In genomic region chr17:39636587-39636926, GRCh38 we compare ENCODE assay signal across 9 cellular contexts. TPM values are rescaled to one million over a fixed set of nuclear protein-coding genes. Genes with fewer than 3 reads are reported as not detected.
A peak's percentile ranks its signal among the peaks of the same experiment; 100 is the strongest.
DNase-seq lines count a peak whose midpoint lies in the region; ATAC-seq and TF ChIP-seq lines count a peak whose summit lies in the region.
"Had no signal": no experiment of that assay in that cellular context is flagged by ENCODE, and none has a peak within 500 bp of the region (broad histone marks: within the 10 kb centered on the region; RNA-seq: fewer than 3 reads in every experiment).

No MANE protein-coding gene starts in this region.

- H3K4me3 ChIP-seq in ascending aorta = peak overlapping the region; percentile 68 to 84
- peak overlapping the region; percentile 39 for H3K4me3 ChIP-seq in lung
- peak overlapping the region; percentile 81 to 97 for H3K4me3 ChIP-seq in vagina

- H3K9me3 ChIP-seq in ascending aorta (no peaks in the 10 kb centered on the region), lung (ENCODE audit: control insufficient read depth in 2 of 2, insufficient read depth in 1 of 2, low read length in 1 of 2) (no peaks in the 10 kb centered on the region), vagina (no peaks in the 10 kb centered on the region)

- DNase-seq in GM13977 (ENCODE audit: low spot score) (peak; percentile 60), ascending aorta (ENCODE audit: low spot score in 2 of 2) (no peak), lung (ENCODE audit: low spot score) (no peak), vagina (ENCODE audit: extremely low spot score in 2 of 2) (no peak), NCI-H2081 (lab: John Stamatoyannopoulos, UW) (no peak), GM13976 (ENCODE audit: low spot score) (no peak)
- DNase-seq in activated CD8-positive, alpha-beta memory T cell treated with anti-CD3 and anti-CD28 coated beads, Interleukin-2, amount 50 U/mL, for 4 hours = no peak

- H3K36me3 ChIP-seq in ascending aorta = no peaks in the 10 kb centered on the region
- H3K36me3 ChIP-seq in lung (ENCODE audit: control insufficient read depth in 2 of 2, insufficient read depth in 2 of 2, low read length in 2 of 2) = no peaks in the 10 kb centered on the region
- no peaks in the 10 kb centered on the region for H3K36me3 ChIP-seq in vagina

- H3K27ac ChIP-seq in ascending aorta (peak overlapping the region; percentile 83 to 89), lung (ENCODE audit: low read depth in 1 of 2, low read length in 1 of 2) (peak overlapping the region; percentile 93 to 97), vagina (peak overlapping the region; percentile 92)

- TF ChIP-seq POLR2A in vagina (IDR thresholded peaks at IDR 0.05) = no peak

- 18 to 23% methylated on average over 6 of the region's 6 CpGs for WGBS in lung, 2 donors

- peaks cover 11 to 27% of the 10 kb centered on the region in 2 donors for H3K4me1 ChIP-seq in ascending aorta
- peaks cover 15 to 30% of the 10 kb centered on the region in 2 donors for H3K4me1 ChIP-seq in lung (ENCODE audit: control insufficient read depth in 2 of 2, insufficient read depth in 2 of 2, low read length in 2 of 2)
- H3K4me1 ChIP-seq in vagina = peaks cover 56% of the 10 kb centered on the region

- in situ Hi-C loops in GM13977 (cut with MboI; ENCODE audit: low pct_unique_long_range_greater_than_20kb, low sequenced_read_pairs, unreplicated experiment) (loop anchor here (10.0 kb wide), 1 partner anchor 338 kb away; no protein-coding TSS in a partner anchor), GM13976 (cut with MboI; ENCODE audit: low sequenced_read_pairs, unreplicated experiment) (loop anchor here (10.0 kb wide), 1 partner anchor 108 kb away; no protein-coding TSS in a partner anchor)

- ATAC-seq in HG03095 (IDR thresholded peaks at IDR 0.05; ENCODE audit: unreplicated experiment) = peak; percentile 25
- no peak for ATAC-seq in lung (ENCODE audit: insufficient read depth, low FRiP score)

- intact Hi-C loops in ascending aorta (cut with DNase I) (loop anchor here (5.0 kb wide), 2 partner anchors 96 to 116 kb away; partner anchors contain the start of gene MIEN1), vagina (cut with DNase I) (no loop called here)

- TF ChIP-seq CTCF in GM13977 (IDR thresholded peaks at IDR 0.05; ENCODE audit: extremely low read depth, insufficient read depth, missing control alignments) = no peak
- TF ChIP-seq CTCF in ascending aorta (IDR thresholded peaks at IDR 0.05) = no peak
- TF ChIP-seq CTCF in lung (IDR thresholded peaks at IDR 0.05; ENCODE audit: control extremely low read depth, extremely low read depth) = no peak
- TF ChIP-seq CTCF in vagina (IDR thresholded peaks at IDR 0.05) = no peak
- TF ChIP-seq CTCF in GM13976 (IDR thresholded peaks at IDR 0.05; ENCODE audit: borderline replicate concordance, control extremely low read depth, extremely low read depth, insufficient read depth, missing control alignments) = no peak

- H3K27me3 ChIP-seq in ascending aorta (no peaks in the 10 kb centered on the region), lung (ENCODE audit: control insufficient read depth, insufficient read depth) (no peaks in the 10 kb centered on the region), vagina (no peaks in the 10 kb centered on the region)

RNA-seq across cellular contexts. Expression of gene STARD3, which starts 0.4 kb away (rescaled TPM):
- total RNA-seq in ascending aorta (87.6 TPM), lung (10 to 100 TPM; 27.4 to 63.4 TPM), vagina (148 TPM)
- 10 to 100 TPM; 66.3 to 79.7 TPM for polyA plus RNA-seq in lung

RNA-seq across cellular contexts. Expression of gene PPP1R1B, which starts 9.8 kb away (rescaled TPM):
- total RNA-seq in ascending aorta = 2.4 TPM
- 10 to 100 TPM; 21.3 to 22.9 TPM for total RNA-seq in lung
- polyA plus RNA-seq in lung = 10 to 100 TPM; 26.7 to 36.4 TPM
- 9.3 TPM for total RNA-seq in vagina
- total RNA-seq: T-helper 1 cell treated with Interleukin-12 subunit alpha and Interleukin-12 subunit beta and Interleukin-4 antibody, amounts not matched to agents 30 ng/mL and 1 ng/mL, for 36 hours had no signal

RNA-seq across cellular contexts. Expression of gene TCAP, which starts 28.6 kb away (rescaled TPM):
- total RNA-seq in ascending aorta = not detected
- total RNA-seq in lung = 1 to 10 TPM in 1 of 2 donors, under 1 TPM in 1; 0.82 to 1.3 TPM
- polyA plus RNA-seq in lung = 1 to 10 TPM; 1.2 to 1.4 TPM
- 0.49 TPM for total RNA-seq in vagina

RNA-seq across cellular contexts. Expression of gene NEUROD2, which starts 28.8 kb away (rescaled TPM):
- total RNA-seq in ascending aorta (not detected), lung (not detected), vagina (not detected)
- polyA plus RNA-seq in lung = under 1 TPM in 1 of 2 donors, not detected in 1; 0.04 TPM
- total RNA-seq: T-helper 1 cell treated with Interleukin-12 subunit alpha and Interleukin-12 subunit beta and Interleukin-4 antibody, amounts not matched to agents 30 ng/mL and 1 ng/mL, for 36 hours had no signal

RNA-seq across cellular contexts. Expression of gene PNMT, which starts 31.7 kb away (rescaled TPM):
- total RNA-seq in ascending aorta (5.1 TPM), lung (1 to 10 TPM; 1.9 to 4.3 TPM), vagina (5.6 TPM)
- polyA plus RNA-seq in lung = 1 to 10 TPM; 2.9 to 4.1 TPM
- total RNA-seq: T-helper 1 cell treated with Interleukin-12 subunit alpha and Interleukin-12 subunit beta and Interleukin-4 antibody, amounts not matched to agents 30 ng/mL and 1 ng/mL, for 36 hours had no signal

Comparison
In these comparisons a context has a peak if more than half of its experiments do, and no peak if none do; other contexts are left out.
1. H3K4me3 ChIP-seq: peak in every context shown above with its lines; median percentile 89 in vagina; 76 in ascending aorta; 39 in lung.